ENCODE assay signal across 8 cellular contexts in genomic region chr10:22230331-22230833, GRCh38. TPM values are rescaled to one million over a fixed set of nuclear protein-coding genes. Genes with fewer than 3 reads are reported as not detected.
DNase-seq lines count a peak whose midpoint lies in the region; ATAC-seq and FAIRE-seq lines count a peak whose summit lies in the region.

No MANE protein-coding gene starts in this region.

- H3K27me3 ChIP-seq in neuronal stem cell (ENCODE audit: control insufficient read depth in 3 of 3, insufficient read depth in 3 of 3, low read depth in 1 of 3, low read length in 3 of 3): peaks cover 0 to 33% (median 0%) of the 10 kb centered on the region in 3 experiments

- no peak overlapping the region for H2BK120ac ChIP-seq in neuronal stem cell (ENCODE audit: low read depth, low read length)

- no peak overlapping the region for H3K4ac ChIP-seq in neuronal stem cell (ENCODE audit: low read length)

- no peaks in the 10 kb centered on the region for H3K9me3 ChIP-seq in neuronal stem cell (replicated peaks in 1 of 2; ENCODE audit: control insufficient read depth in 2 of 2, insufficient read depth in 1 of 2, low read depth in 1 of 2, low read length in 2 of 2)

- H3K4me3 Mint-ChIP-seq in activated CD4-positive, alpha-beta T cell treated with anti-CD3 and anti-CD28 coated beads, Interleukin-2, amount 10 ng/mL, durations not matched to agents 7 days and 5 days: peak overlapping the region; percentile 76

- peaks cover 29% of the 10 kb centered on the region for H3K4me1 Mint-ChIP-seq in activated CD4-positive, alpha-beta T cell treated with anti-CD3 and anti-CD28 coated beads, Interleukin-2, amount 10 ng/mL, durations not matched to agents 7 days and 5 days

- H2BK5ac ChIP-seq in neuronal stem cell (ENCODE audit: low read length): no peak overlapping the region

- no peak overlapping the region for H3K23ac ChIP-seq in neuronal stem cell (ENCODE audit: low read depth, low read length, poor library complexity)

- no peak overlapping the region for H2AK5ac ChIP-seq in neuronal stem cell (ENCODE audit: low read depth, low read length)

- H3K27ac ChIP-seq in neuronal stem cell (replicated peaks; ENCODE audit: low read length): no peak overlapping the region

- H3K27me3 Mint-ChIP-seq in activated CD4-positive, alpha-beta T cell treated with anti-CD3 and anti-CD28 coated beads, Interleukin-2, amount 10 ng/mL, durations not matched to agents 7 days and 5 days: peaks cover 18% of the 10 kb centered on the region

- H3K27ac Mint-ChIP-seq in activated CD4-positive, alpha-beta T cell treated with anti-CD3 and anti-CD28 coated beads, Interleukin-2, amount 10 ng/mL, durations not matched to agents 7 days and 5 days: peak overlapping the region; percentile 98

- peak overlapping the region; percentile 77 for H2AFZ ChIP-seq in neuronal stem cell (ENCODE audit: low read length)

- no peak overlapping the region for H3K9ac ChIP-seq in neuronal stem cell (ENCODE audit: low read depth, low read length, poor library complexity)

- CTCF ChIA-PET in activated CD4-positive, alpha-beta T cell treated with anti-CD3 and anti-CD28 coated beads, Interleukin-2, amount 10 ng/mL, durations not matched to agents 7 days and 5 days (lab: Charles Lee): interaction anchor here (2.3 kb wide), 1 partner anchor 14 kb away, joined by 7 read pairs; no protein-coding TSS in a partner anchor

- no CpG with 5 or more reads among the region's 16 CpGs for WGBS in neuronal stem cell (ENCODE audit: extremely low coverage in 2 of 2, insufficient read length in 2 of 2, insufficient replicate concordance in 1 of 2), 2 donors

- ATAC-seq in HG03439 (IDR thresholded peaks at IDR 0.05; ENCODE audit: unreplicated experiment): no peak

- peak overlapping the region; percentile 83 to 93 for H3K4me3 ChIP-seq in neuronal stem cell (ENCODE audit: low read length in 2 of 2)

- no peak overlapping the region for H3K18ac ChIP-seq in neuronal stem cell (ENCODE audit: low read length)

- no peak overlapping the region for H3K14ac ChIP-seq in neuronal stem cell (ENCODE audit: low read length)

- no peak overlapping the region for H4K8ac ChIP-seq in neuronal stem cell (ENCODE audit: low read depth, low read length)

- no peaks in the 10 kb centered on the region for H3K9me3 Mint-ChIP-seq in activated CD4-positive, alpha-beta T cell treated with anti-CD3 and anti-CD28 coated beads, Interleukin-2, amount 10 ng/mL, durations not matched to agents 7 days and 5 days

- H3K36me3 Mint-ChIP-seq in activated CD4-positive, alpha-beta T cell treated with anti-CD3 and anti-CD28 coated beads, Interleukin-2, amount 10 ng/mL, durations not matched to agents 7 days and 5 days (ENCODE audit: low read depth): no peaks in the 10 kb centered on the region

- H2BK12ac ChIP-seq in neuronal stem cell (ENCODE audit: low read length): no peak overlapping the region

- H3K4me1 ChIP-seq in neuronal stem cell (ENCODE audit: control insufficient read depth in 2 of 2, insufficient read depth in 1 of 2, low read depth in 1 of 2, low read length in 2 of 2): no peaks in the 10 kb centered on the region

- peak; percentile 83 for FAIRE-seq in GM19239 (lab: Jason Lieb, UNC)

- POLR2A ChIA-PET in activated CD4-positive, alpha-beta T cell treated with anti-CD3 and anti-CD28 coated beads, Interleukin-2, amount 10 ng/mL, durations not matched to agents 7 days and 5 days (lab: Charles Lee): no interaction called here

- H3K36me3 ChIP-seq in neuronal stem cell (replicated peaks in 1 of 2; ENCODE audit: control insufficient read depth in 2 of 2, insufficient read depth in 2 of 2, low read length in 2 of 2): no peaks in the 10 kb centered on the region

- no peaks in the 10 kb centered on the region for H3K79me1 ChIP-seq in neuronal stem cell (ENCODE audit: low read depth, low read length)

- DNase-seq in Ammon's horn (ENCODE audit: low spot score) (peak; percentile 50), GM19239 (ENCODE audit: insufficient read length, low spot score) (no peak), NCI-H2227 (lab: John Stamatoyannopoulos, UW; ENCODE audit: unreplicated experiment) (peak; percentile 31), fibroblast of peridontal ligament (ENCODE audit: extremely low read depth) (peak; percentile 67), neuronal stem cell (ENCODE audit: low spot score) (peak; percentile 44), SIG-M5 treated with dmso at 0.1 percent for 504 hours (lab: John Stamatoyannopoulos, UW; ENCODE audit: unreplicated experiment) (no peak)
- peak; percentile 64 for DNase-seq in activated CD4-positive, alpha-beta T cell treated with anti-CD3 and anti-CD28 coated beads, Interleukin-2, amount 10 ng/mL, durations not matched to agents 7 days and 5 days

- no peak overlapping the region for H2BK15ac ChIP-seq in neuronal stem cell (ENCODE audit: low read length)

- H3K4me2 ChIP-seq in neuronal stem cell (ENCODE audit: insufficient read depth, low read length, poor library complexity, severe bottlenecking): peak overlapping the region; percentile 64

- H4K91ac ChIP-seq in neuronal stem cell (ENCODE audit: low read depth, low read length, poor library complexity): no peak overlapping the region

RNA-seq across cellular contexts. Expression of gene EBLN1, which starts 12.6 kb away (rescaled TPM):
- total RNA-seq in activated CD4-positive, alpha-beta T cell treated with anti-CD3 and anti-CD28 coated beads, Interleukin-2, amount 10 ng/mL, durations not matched to agents 7 days and 5 days: not detected
- not detected for polyA plus RNA-seq in neuronal stem cell (2013, experiment 1 of 2)
- not detected for polyA plus RNA-seq in neuronal stem cell (2013, experiment 2 of 2)

Comparison
In these comparisons a context has a peak if more than half of its experiments do, and no peak if none do; other contexts are left out.
1. DNase-seq: peak in Ammon's horn (single experiment), NCI-H2227 (single experiment), activated CD4-positive, alpha-beta T cell treated with anti-CD3 and anti-CD28 coated beads, Interleukin-2, amount 10 ng/mL, durations not matched to agents 7 days and 5 days (single experiment), fibroblast of peridontal ligament (single experiment) and neuronal stem cell (single experiment); none in GM19239 (single experiment) and SIG-M5 treated with dmso at 0.1 percent for 504 hours (single experiment).